10 cellular contexts compared by ENCODE assay signal in genomic region chr11:77879218-77879617, GRCh38. TPM values are rescaled to one million over a fixed set of nuclear protein-coding genes. Genes with fewer than 3 reads are reported as not detected.
DNase-seq lines count a peak whose midpoint lies in the region; ATAC-seq and TF ChIP-seq lines count a peak whose summit lies in the region.
"Had no signal": no experiment of that assay in that cellular context is flagged by ENCODE, and none has a peak within 500 bp of the region (broad histone marks: within the 10 kb centered on the region; RNA-seq: fewer than 3 reads in every experiment).

No MANE protein-coding gene starts in this region.

- H3K36me3 ChIP-seq in left ventricle myocardium inferior = peaks cover 70% of the 10 kb centered on the region

- DNase-seq in EL (peak; percentile 32), NCI-H2171 treated with DMSO at 0.1 percent for 48 hours (lab: John Stamatoyannopoulos, UW) (peak; percentile 87), left ventricle myocardium inferior (peak; percentile 69), MV-4-11 (lab: John Stamatoyannopoulos, UW) (no peak), cortex of kidney (lab: John Stamatoyannopoulos, UW) (no peak), KG1 (lab: John Stamatoyannopoulos, UW) (no peak), foreskin keratinocyte (no peak)
- DNase-seq: activated naive CD4-positive, alpha-beta T cell treated with anti-CD3 and anti-CD28 coated beads for 36 hours had no signal

- intact Hi-C loops in left ventricle myocardium inferior (cut with micrococcal nuclease) = no loop called here

- no peaks in the 10 kb centered on the region for H3K27me3 ChIP-seq in left ventricle myocardium inferior (ENCODE audit: low read depth)
- H3K27me3 ChIP-seq in foreskin keratinocyte = no peaks in the 10 kb centered on the region

- no peaks in the 10 kb centered on the region for H3K9me3 ChIP-seq in left ventricle myocardium inferior (replicated peaks)

- H3K4me1 ChIP-seq in left ventricle myocardium inferior (peaks cover 6% of the 10 kb centered on the region), foreskin keratinocyte (peaks cover 10% of the 10 kb centered on the region)

- ATAC-seq in GM21528 (IDR thresholded peaks at IDR 0.05; ENCODE audit: low FRiP score, unreplicated experiment) = peak; percentile 86
- no peak for ATAC-seq in foreskin keratinocyte

- H3K27ac ChIP-seq in left ventricle myocardium inferior (replicated peaks) (no peak overlapping the region), foreskin keratinocyte (no peak overlapping the region)
- H3K27ac ChIP-seq: PC-9 had no signal

- TF ChIP-seq CTCF in left ventricle myocardium inferior (IDR thresholded peaks at IDR 0.05; ENCODE audit: borderline replicate concordance) (no peak), foreskin keratinocyte (conservative IDR thresholded peaks at IDR 0.05) (no peak)

- H3K4me3 ChIP-seq in left ventricle myocardium inferior = no peak overlapping the region
- H3K4me3 ChIP-seq: PC-9 had no signal

RNA-seq across cellular contexts. Expression of gene AAMDC, which starts 58.3 kb away (rescaled TPM):
- total RNA-seq in left ventricle myocardium inferior = 86.6 TPM
- 22.4 and 24.9 TPM in 2 replicates for total RNA-seq in foreskin keratinocyte
- polyA plus RNA-seq in foreskin keratinocyte = 31.9 and 32.7 TPM in 2 replicates

RNA-seq across cellular contexts. Expression of gene RSF1, which starts 58.7 kb away (rescaled TPM):
- total RNA-seq in left ventricle myocardium inferior (40.6 TPM), foreskin keratinocyte (36.0 and 38.4 TPM in 2 replicates)
- polyA plus RNA-seq in foreskin keratinocyte = 3.8 and 4.3 TPM in 2 replicates

Comparison
In these comparisons a context has a peak if more than half of its experiments do, and no peak if none do; other contexts are left out.
1. DNase-seq: peak in EL (single experiment), NCI-H2171 treated with DMSO at 0.1 percent for 48 hours (single experiment) and left ventricle myocardium inferior (single experiment); none in MV-4-11 (single experiment), cortex of kidney (single experiment), KG1 (single experiment) and foreskin keratinocyte (0 of 2).